8 cellular contexts compared by ENCODE assay signal in the genomic region with DNA sequence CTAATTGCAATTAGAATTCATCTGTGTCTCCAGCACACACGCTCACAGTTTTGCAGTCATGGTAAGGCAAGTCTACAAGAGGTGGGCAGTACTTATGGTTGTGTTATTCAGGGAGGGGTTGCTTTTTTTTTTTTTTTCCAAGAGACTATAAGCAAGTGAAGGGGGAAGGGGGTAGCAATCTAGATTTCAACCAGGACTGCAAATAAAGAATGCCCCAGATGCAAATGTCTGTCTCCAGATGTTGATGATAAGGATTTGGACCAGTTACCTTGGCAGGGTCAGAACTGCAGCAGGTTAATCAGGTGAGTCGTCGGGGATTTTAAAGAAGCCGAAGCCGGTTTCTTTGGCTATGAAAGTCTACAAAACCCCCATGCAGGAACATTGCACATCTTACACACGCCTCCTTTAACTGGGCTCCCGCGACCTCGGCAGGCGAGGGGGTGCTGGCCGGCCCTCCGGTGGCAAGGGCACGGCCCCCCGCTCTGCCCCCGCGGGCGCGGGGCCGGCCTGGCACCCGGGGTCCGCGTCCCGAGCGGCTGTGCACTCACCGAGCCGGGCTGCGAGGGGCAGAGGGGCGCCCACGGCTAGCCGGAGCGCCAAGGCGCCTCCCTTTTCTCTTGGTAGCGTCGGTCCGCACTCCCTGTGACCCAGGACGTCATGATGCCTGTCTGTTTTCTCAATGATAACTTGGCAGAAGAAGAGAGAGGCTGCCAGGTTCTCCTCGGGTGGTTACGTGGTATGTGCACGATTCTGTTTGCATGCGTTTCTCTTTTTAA.
DNase-seq lines count a peak whose midpoint lies in the region; ATAC-seq and TF ChIP-seq lines count a peak whose summit lies in the region.

No MANE protein-coding gene starts in this region.

- no peaks in the 10 kb centered on the region for H3K9me3 ChIP-seq in right lobe of liver

- WGBS in right lobe of liver (ENCODE audit: insufficient coverage, low coverage, low lambda C conversion rate, missing lambda C conversion rate), result 3% methylated on average over 9 of the region's 40 CpGs

- peaks cover 53% of the 10 kb centered on the region for H3K27me3 Mint-ChIP-seq in type B pancreatic cell

- H3K4me1 ChIP-seq in right lobe of liver, result peaks cover 0 to 8% (median 0%) of the 10 kb centered on the region in 4 donors

- H3K4me3 ChIP-seq in coronary artery, result peak overlapping the region; percentile 84
- peak overlapping the region in 2 of 3 donors; percentile 20 to 42 for H3K4me3 ChIP-seq in right lobe of liver

- H3K4me3 Mint-ChIP-seq in type B pancreatic cell, result peak overlapping the region; percentile 94

- TF ChIP-seq POLR2A in right lobe of liver (IDR thresholded peaks at IDR 0.05), result no peak

- intact Hi-C loops in right lobe of liver (cut with DNase I), result no loop called here

- TF ChIP-seq CTCF in coronary artery (IDR thresholded peaks at IDR 0.05) (no peak), right lobe of liver (IDR thresholded peaks at IDR 0.05) (no peak), type B pancreatic cell (conservative IDR thresholded peaks at IDR 0.05) (no peak)

- DNase-seq in DMS 273 (lab: John Stamatoyannopoulos, UW; ENCODE audit: unreplicated experiment) (peak; percentile 75), NCI-H345 treated with DMSO at 0.1 percent for 48 hours (lab: John Stamatoyannopoulos, UW; ENCODE audit: unreplicated experiment) (peak; percentile 30), coronary artery (ENCODE audit: low spot score) (no peak), right lobe of liver (peak in 1 of 3 donors; percentile 49), type B pancreatic cell (ENCODE audit: extremely low spot score, unreplicated experiment) (no peak), GF-D8 (lab: John Stamatoyannopoulos, UW) (no peak)
- no peak for DNase-seq in stimulated activated CD4-positive, alpha-beta T cell treated with anti-CD3 and anti-CD28 coated beads, Interleukin-12 subunit alpha, Interleukin-12 subunit beta, amount 100 ng/mL, for 4 hours

- H3K9me3 Mint-ChIP-seq in type B pancreatic cell, result no peaks in the 10 kb centered on the region

- no peaks in the 10 kb centered on the region for H3K36me3 ChIP-seq in right lobe of liver

- H3K4me1 Mint-ChIP-seq in type B pancreatic cell (ENCODE audit: unreplicated experiment), result peaks cover 36% of the 10 kb centered on the region

- peak overlapping the region; percentile 69 for H3K27ac Mint-ChIP-seq in type B pancreatic cell

- H3K27ac ChIP-seq in coronary artery (peak overlapping the region in 1 of 2 donors; percentile 62), right lobe of liver (peak overlapping the region in 1 of 3 donors; percentile 59)

- no peaks in the 10 kb centered on the region for H3K27me3 ChIP-seq in right lobe of liver

- H3K36me3 Mint-ChIP-seq in type B pancreatic cell, result no peaks in the 10 kb centered on the region

- ATAC-seq in right lobe of liver (peak; percentile 25 to 63 (median 33)), GM21576 (IDR thresholded peaks at IDR 0.05; ENCODE audit: unreplicated experiment) (no peak)

Comparison
In these comparisons a context has a peak if more than half of its experiments do, and no peak if none do; other contexts are left out.
1. DNase-seq: peak in DMS 273 (single experiment) and NCI-H345 treated with DMSO at 0.1 percent for 48 hours (single experiment); none in coronary artery (single experiment), type B pancreatic cell (single experiment), GF-D8 (single experiment) and stimulated activated CD4-positive, alpha-beta T cell treated with anti-CD3 and anti-CD28 coated beads, Interleukin-12 subunit alpha, Interleukin-12 subunit beta, amount 100 ng/mL, for 4 hours (single experiment).